2 cellular contexts compared by ENCODE assay signal in genomic region chr10:116748471-116748870, GRCh38.
TF ChIP-seq lines count a peak whose summit lies in the region.

No MANE protein-coding gene starts in this region.

TF ChIP-seq in HepG2, 621 proteins besides CTCF, POLR2A, EP300 and RAD21:
- TF ChIP-seq ZNF431 (CRISPR knock-in tag; IDR thresholded peaks at IDR 0.05; ENCODE audit: borderline replicate concordance, low read depth) = peak; percentile 96
- TF ChIP-seq HMG20A (CRISPR knock-in tag; IDR thresholded peaks at IDR 0.05; ENCODE audit: borderline replicate concordance) = no peak

TF ChIP-seq in K562, 482 proteins besides CTCF, POLR2A, EP300 and RAD21:
- TF ChIP-seq CTBP1 (IDR thresholded peaks at IDR 0.05; ENCODE audit: borderline replicate concordance) = no peak
- peak; percentile 49; the same call in 1 of the 2 replicates for TF ChIP-seq ZNF431 (CRISPR knock-in tag; IDR thresholded peaks at IDR 0.05)
